27 cellular contexts compared by ENCODE assay signal in the genomic region with DNA sequence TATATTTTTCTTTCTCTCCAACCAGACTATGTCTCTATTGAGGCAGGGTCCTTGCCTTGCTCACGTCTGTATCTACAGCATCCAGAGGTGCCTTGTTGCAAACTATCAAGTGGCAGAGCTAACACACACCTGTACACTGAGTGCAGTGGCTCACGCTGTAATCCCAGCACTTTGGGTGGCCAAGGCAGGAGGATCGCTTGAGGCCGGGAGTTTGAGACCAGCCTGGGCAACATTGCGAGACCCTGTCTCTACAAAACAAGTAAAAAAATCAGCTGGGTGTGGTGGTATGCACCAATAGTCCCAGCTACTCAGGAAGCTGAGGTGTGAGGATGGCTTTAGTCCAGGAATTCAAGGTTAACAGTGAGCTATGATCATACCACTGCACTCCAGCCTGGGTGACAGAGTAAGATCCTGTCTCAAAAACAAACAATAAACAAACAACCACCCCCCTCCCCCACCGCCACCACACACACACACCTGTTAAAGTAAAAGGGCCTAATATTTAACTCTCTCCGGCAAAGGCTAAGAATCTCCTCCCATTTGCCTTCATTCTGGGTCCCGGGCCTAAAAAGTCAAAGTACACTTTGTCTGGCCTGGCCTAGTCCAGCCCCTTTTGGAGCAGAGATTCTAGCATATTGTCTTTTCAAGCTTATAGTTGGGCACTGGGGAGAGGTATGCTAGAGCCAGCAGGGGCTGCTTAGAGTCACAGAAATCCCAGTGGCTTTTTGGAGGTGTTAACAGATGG. TPM values are rescaled to one million over a fixed set of nuclear protein-coding genes. Genes with fewer than 3 reads are reported as not detected.
"Had no signal": no experiment of that assay in that cellular context is flagged by ENCODE, and none has a peak within 500 bp of the region (broad histone marks: within the 10 kb centered on the region; RNA-seq: fewer than 3 reads in every experiment).

No MANE protein-coding gene starts in this region.

- H3K4me3 Mint-ChIP-seq: activated CD4-positive, alpha-beta memory T cell treated with anti-CD3 and anti-CD28 coated beads, Interleukin-2, amount 10 ng/mL, durations not matched to agents 7 days and 5 days; activated CD4-positive, alpha-beta T cell treated with anti-CD3 and anti-CD28 coated beads, Interleukin-2, amount 10 ng/mL, durations not matched to agents 7 days and 5 days; activated CD8-positive, alpha-beta memory T cell treated with anti-CD3 and anti-CD28 coated beads, Interleukin-2, amount 10 ng/mL, durations not matched to agents 7 days and 5 days; activated naive CD4-positive, alpha-beta T cell treated with anti-CD3 and anti-CD28 coated beads, Interleukin-2, amount 50 U/mL, for 24 hours; activated naive CD8-positive, alpha-beta T cell treated with anti-CD3 and anti-CD28 coated beads, Interleukin-2, amount 50 U/mL, for 24 hours; central memory CD8-positive, alpha-beta T cell; stimulated activated naive B cell treated with anti-CD40 and anti-IgM and Interleukin-4, amounts not matched to agents 10 μg/mL and 1 μg/mL and 100 μg/mL, for 72 hours; WTC11 had no signal

- DNase-seq: activated CD4-positive, alpha-beta memory T cell treated with anti-CD3 and anti-CD28 coated beads, Interleukin-2, amount 10 ng/mL, durations not matched to agents 7 days and 5 days; activated CD4-positive, alpha-beta T cell treated with anti-CD3 and anti-CD28 coated beads for 1 hour; activated CD4-positive, alpha-beta T cell treated with anti-CD3 and anti-CD28 coated beads, Interleukin-2, amount 10 ng/mL, durations not matched to agents 7 days and 5 days; activated CD8-positive, alpha-beta memory T cell treated with anti-CD3 and anti-CD28 coated beads, Interleukin-2, amount 10 ng/mL, durations not matched to agents 7 days and 5 days; activated naive CD8-positive, alpha-beta T cell treated with anti-CD3 and anti-CD28 coated beads, Interleukin-2, amount 50 U/mL, for 24 hours; amygdala; dermis blood vessel endothelial cell; effector CD4-positive, alpha-beta T cell; esophagus squamous epithelium; left ventricle myocardium inferior; ovary; retina; sigmoid colon; small intestine; stimulated activated CD4-positive, alpha-beta T cell treated with anti-CD3 and anti-CD28 coated beads, Interleukin-1b, Interleukin-23, amount 100 ng/mL, for 48 hours; stimulated activated CD4-positive, alpha-beta T cell treated with anti-CD3 and anti-CD28 coated beads, Interleukin-4, amount 100 ng/mL, for 4 hours; stimulated activated CD8-positive, alpha-beta memory T cell treated with anti-CD3 and anti-CD28 coated beads, Interleukin-4, amount 100 ng/mL, for 48 hours; stimulated activated naive B cell treated with anti-CD40 and anti-IgM and Interleukin-4, amounts not matched to agents 10 μg/mL and 1 μg/mL and 100 μg/mL, for 72 hours; stomach; T-helper 2 cell; thyroid gland; upper lobe of left lung had no signal

- ATAC-seq: activated CD8-positive, alpha-beta memory T cell treated with anti-CD3 and anti-CD28 coated beads, Interleukin-2, amount 10 ng/mL, durations not matched to agents 7 days and 5 days; activated naive CD8-positive, alpha-beta T cell treated with anti-CD3 and anti-CD28 coated beads, Interleukin-2, amount 50 U/mL, for 24 hours; stimulated activated naive B cell treated with anti-CD40 and anti-IgM and Interleukin-4, amounts not matched to agents 10 μg/mL and 1 μg/mL and 100 μg/mL, for 72 hours; WTC11 had no signal

- H3K4me3 ChIP-seq: esophagus squamous epithelium, left ventricle myocardium inferior, ovary, prostate gland, sigmoid colon, stomach, thyroid gland, upper lobe of left lung had no signal

- H3K9me3 Mint-ChIP-seq: activated CD4-positive, alpha-beta memory T cell treated with anti-CD3 and anti-CD28 coated beads, Interleukin-2, amount 10 ng/mL, durations not matched to agents 7 days and 5 days; activated naive CD4-positive, alpha-beta T cell treated with anti-CD3 and anti-CD28 coated beads, Interleukin-2, amount 50 U/mL, for 24 hours had no signal

- H3K27ac ChIP-seq: epithelial cell of prostate, esophagus squamous epithelium, left ventricle myocardium inferior, ovary, prostate gland, sigmoid colon, stomach, thyroid gland, upper lobe of left lung had no signal

- H3K27ac Mint-ChIP-seq: activated CD4-positive, alpha-beta memory T cell treated with anti-CD3 and anti-CD28 coated beads, Interleukin-2, amount 10 ng/mL, durations not matched to agents 7 days and 5 days; activated CD8-positive, alpha-beta memory T cell treated with anti-CD3 and anti-CD28 coated beads, Interleukin-2, amount 10 ng/mL, durations not matched to agents 7 days and 5 days; activated naive CD4-positive, alpha-beta T cell treated with anti-CD3 and anti-CD28 coated beads, Interleukin-2, amount 50 U/mL, for 24 hours; stimulated activated naive B cell treated with anti-CD40 and anti-IgM and Interleukin-4, amounts not matched to agents 10 μg/mL and 1 μg/mL and 100 μg/mL, for 72 hours; WTC11 had no signal

- H3K27me3 Mint-ChIP-seq: activated CD4-positive, alpha-beta memory T cell treated with anti-CD3 and anti-CD28 coated beads, Interleukin-2, amount 10 ng/mL, durations not matched to agents 7 days and 5 days; activated CD4-positive, alpha-beta T cell treated with anti-CD3 and anti-CD28 coated beads, Interleukin-2, amount 10 ng/mL, durations not matched to agents 7 days and 5 days; activated CD8-positive, alpha-beta memory T cell treated with anti-CD3 and anti-CD28 coated beads, Interleukin-2, amount 10 ng/mL, durations not matched to agents 7 days and 5 days; activated naive CD4-positive, alpha-beta T cell treated with anti-CD3 and anti-CD28 coated beads, Interleukin-2, amount 50 U/mL, for 24 hours; activated naive CD8-positive, alpha-beta T cell treated with anti-CD3 and anti-CD28 coated beads, Interleukin-2, amount 50 U/mL, for 24 hours; central memory CD8-positive, alpha-beta T cell; stimulated activated naive B cell treated with anti-CD40 and anti-IgM and Interleukin-4, amounts not matched to agents 10 μg/mL and 1 μg/mL and 100 μg/mL, for 72 hours had no signal

RNA-seq across cellular contexts. Expression of a gene that starts 9.5 kb away (rescaled TPM):
- total RNA-seq: WTC11 had no signal
